In genomic region chr14:105641075-105641937, GRCh38 we compare ENCODE assay signal across 21 cellular contexts.
A peak's percentile ranks its signal among the peaks of the same experiment; 100 is the strongest.
DNase-seq lines count a peak whose midpoint lies in the region; ATAC-seq, FAIRE-seq and TF ChIP-seq lines count a peak whose summit lies in the region.
"Had no signal": no experiment of that assay in that cellular context is flagged by ENCODE, and none has a peak within 500 bp of the region (broad histone marks: within the 10 kb centered on the region; RNA-seq: fewer than 3 reads in every experiment).

No MANE protein-coding gene starts in this region.

- H3K27ac ChIP-seq in HEK293 (ENCODE audit: extremely low read depth, low read depth, low read length), result no peak overlapping the region
- H3K27ac ChIP-seq: HL-60, KMS-11, RWPE1, SJCRH30 had no signal

- no peaks in the 10 kb centered on the region for H3K9me3 Mint-ChIP-seq in stimulated activated effector memory CD8-positive, alpha-beta T cell treated with anti-CD3 and anti-CD28 coated beads, Interleukin-12 subunit alpha, Interleukin-12 subunit beta, amount 100 ng/mL, for 72 hours

- TF ChIP-seq CTCF in HEK293 (tag by site-specific recombination; IDR thresholded peaks at IDR 0.05), result no peak

- no peaks in the 10 kb centered on the region for H3K36me3 Mint-ChIP-seq in stimulated activated effector memory CD8-positive, alpha-beta T cell treated with anti-CD3 and anti-CD28 coated beads, Interleukin-12 subunit alpha, Interleukin-12 subunit beta, amount 100 ng/mL, for 72 hours

- TF ChIP-seq POLR2A in GM12892 (IDR thresholded peaks at IDR 0.05; ENCODE audit: low read depth, low read length), result peak; percentile 65

- H3K4me3 Mint-ChIP-seq in stimulated activated effector memory CD8-positive, alpha-beta T cell treated with anti-CD3 and anti-CD28 coated beads, Interleukin-12 subunit alpha, Interleukin-12 subunit beta, amount 100 ng/mL, for 72 hours, result no peak overlapping the region
- H3K4me3 Mint-ChIP-seq: HFFc6 had no signal

- no peaks in the 10 kb centered on the region for H3K36me3 ChIP-seq in HEK293 (ENCODE audit: control insufficient read depth in 2 of 2, insufficient read depth in 1 of 2, low read length in 2 of 2)
- H3K36me3 ChIP-seq: SJCRH30 had no signal

- POLR2A ChIA-PET in HEK293 (lab: Yijun Ruan, JAX), result no interaction called here

- H3K27ac Mint-ChIP-seq in stimulated activated effector memory CD8-positive, alpha-beta T cell treated with anti-CD3 and anti-CD28 coated beads, Interleukin-12 subunit alpha, Interleukin-12 subunit beta, amount 100 ng/mL, for 72 hours, result no peak overlapping the region
- H3K27ac Mint-ChIP-seq: HFFc6 had no signal

- H3K4me1 Mint-ChIP-seq in stimulated activated effector memory CD8-positive, alpha-beta T cell treated with anti-CD3 and anti-CD28 coated beads, Interleukin-12 subunit alpha, Interleukin-12 subunit beta, amount 100 ng/mL, for 72 hours, result peaks cover 3% of the 10 kb centered on the region

- H3K4me3 ChIP-seq in HEK293 (ENCODE audit: low read depth, low read length), result no peak overlapping the region
- H3K4me3 ChIP-seq: SJCRH30 had no signal

- no peaks in the 10 kb centered on the region for H3K9me3 ChIP-seq in HEK293 (ENCODE audit: control insufficient read depth, insufficient read depth, low read depth, low read length)
- H3K9me3 ChIP-seq: SJCRH30 had no signal

- peak; percentile 6 for ATAC-seq in left lobe of liver
- peak; percentile 20 for ATAC-seq in stimulated activated effector memory CD8-positive, alpha-beta T cell treated with anti-CD3 and anti-CD28 coated beads, Interleukin-12 subunit alpha, Interleukin-12 subunit beta, amount 100 ng/mL, for 72 hours
- no peak for ATAC-seq in GM18861 (IDR thresholded peaks at IDR 0.05; ENCODE audit: unreplicated experiment)
- ATAC-seq: PC-3 had no signal

- FAIRE-seq in GM12892 (lab: Jason Lieb, UNC), result no peak
- FAIRE-seq: D721Med had no signal

- DNase-seq in GM12892 (ENCODE audit: insufficient read length), result no peak
- no peak for DNase-seq in left lobe of liver (ENCODE audit: low spot score)
- DNase-seq in stimulated activated effector memory CD8-positive, alpha-beta T cell treated with anti-CD3 and anti-CD28 coated beads, Interleukin-12 subunit alpha, Interleukin-12 subunit beta, amount 100 ng/mL, for 72 hours (ENCODE audit: low spot score in 2 of 2), result no peak
- DNase-seq in SKM-1 treated with dmso at 0.1 percent for 144 hours (lab: John Stamatoyannopoulos, UW; ENCODE audit: unreplicated experiment), result no peak
- no peak for DNase-seq in nucleus accumbens (lab: John Stamatoyannopoulos, UW)
- DNase-seq in NCI-H1417 treated with DMSO at 0.1 percent for 48 hours (lab: John Stamatoyannopoulos, UW), result no peak
- DNase-seq: C1 segment of cervical spinal cord, DMS79, HFFc6, MV-4-11, NCI-H187 treated with DMSO at 0.1 percent for 48 hours, NCI-H345, NCI-H524 treated with DMSO at 0.1 percent for 48 hours, PC-3, SJCRH30 had no signal

- H3K4me1 ChIP-seq in HEK293 (ENCODE audit: control insufficient read depth, insufficient read depth, low read length), result no peaks in the 10 kb centered on the region
- H3K4me1 ChIP-seq: SJCRH30 had no signal

- CTCF ChIA-PET in HEK293 (lab: Yijun Ruan, JAX), result no interaction called here

TF ChIP-seq in HEK293, 187 proteins besides CTCF, POLR2A, EP300 and RAD21:
- no peak for TF ChIP-seq BCL11B (tag by site-specific recombination; IDR thresholded peaks at IDR 0.05; ENCODE audit: low read depth)
- peak; percentile 94 for TF ChIP-seq PRDM1 (tag by site-specific recombination; IDR thresholded peaks at IDR 0.05)
TF ChIP-seq in HEK293: peak in this region for 1.
